In the genomic region with DNA sequence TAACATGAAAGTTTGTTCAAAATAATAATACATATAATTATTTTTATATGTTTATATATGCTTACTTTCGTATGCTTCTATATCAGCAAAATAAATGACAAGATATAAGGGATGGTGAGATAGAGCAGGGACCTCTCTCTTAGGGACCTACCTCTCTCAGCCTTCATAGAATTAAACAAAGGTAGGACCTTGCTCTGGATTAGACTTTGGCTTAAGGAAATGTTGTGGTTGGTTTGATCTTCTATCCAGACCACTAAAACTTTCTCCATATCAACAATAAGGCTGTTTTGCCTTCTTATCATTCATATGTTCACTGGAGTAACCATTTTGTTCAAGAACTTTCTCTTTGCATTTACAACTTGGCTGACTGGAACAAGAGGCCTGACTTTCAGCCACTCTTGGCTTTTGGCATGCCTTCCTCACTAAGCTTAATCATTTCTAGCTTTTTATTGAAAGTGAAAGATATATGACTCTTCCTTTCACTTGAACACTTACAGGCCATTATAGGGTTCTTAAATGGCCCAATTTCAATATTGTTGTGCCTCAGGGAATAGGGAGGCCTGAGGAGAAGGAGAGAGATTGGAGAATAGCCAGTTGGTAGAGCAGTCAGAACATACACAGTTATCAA, we compare ENCODE assay signal across 9 cellular contexts. TPM values are rescaled to one million over a fixed set of nuclear protein-coding genes. Genes with fewer than 3 reads are reported as not detected.
A peak's percentile ranks its signal among the peaks of the same experiment; 100 is the strongest.
DNase-seq lines count a peak whose midpoint lies in the region; ATAC-seq, FAIRE-seq and TF ChIP-seq lines count a peak whose summit lies in the region.
"Had no signal": no experiment of that assay in that cellular context is flagged by ENCODE, and none has a peak within 500 bp of the region (broad histone marks: within the 10 kb centered on the region; RNA-seq: fewer than 3 reads in every experiment).

No MANE protein-coding gene starts in this region.

- no peak for TF ChIP-seq CTCF in activated CD8-positive, alpha-beta T cell treated with anti-CD3 and anti-CD28 coated beads for 36 hours (IDR thresholded peaks at IDR 0.05)
- TF ChIP-seq CTCF in pancreas (IDR thresholded peaks at IDR 0.05) = no peak
- no peak for TF ChIP-seq CTCF in breast epithelium (IDR thresholded peaks at IDR 0.05)
- TF ChIP-seq CTCF in dorsolateral prefrontal cortex (IDR thresholded peaks at IDR 0.05 in 54 of 56, conservative IDR thresholded peaks at IDR 0.05 in 2 of 56; ENCODE audit: low read depth in 1 of 56, partially characterized antibody in 56 of 56) = no peak

- POLR2A ChIA-PET in activated CD8-positive, alpha-beta T cell treated with anti-CD3 and anti-CD28 coated beads for 36 hours (lab: Charles Lee) = interaction anchor here (0.6 to 1.0 kb wide), 2 partner anchors 14 to 999 kb away, joined by 3 read pairs; no protein-coding TSS in a partner anchor
- POLR2A ChIA-PET in activated CD8-positive, alpha-beta T cell treated with anti-CD3 and anti-CD28 coated beads, Interleukin-2, amount 10 ng/mL, durations not matched to agents 7 days and 5 days (lab: Charles Lee) = interaction anchor here (0.6 kb wide), 1 partner anchor 422 kb away, joined by 3 read pairs; no protein-coding TSS in a partner anchor

- 87 to 91% methylated on average over 1 of the region's 1 CpG for WGBS in pancreas, 2 donors

- no peaks in the 10 kb centered on the region for H3K27me3 ChIP-seq in pancreas
- H3K27me3 ChIP-seq in breast epithelium = no peaks in the 10 kb centered on the region
- no peaks in the 10 kb centered on the region for H3K27me3 ChIP-seq in dorsolateral prefrontal cortex

- FAIRE-seq in pancreas (lab: Jason Lieb, UNC) = peak; percentile 32

- H3K4me3 Mint-ChIP-seq in activated CD8-positive, alpha-beta T cell treated with anti-CD3 and anti-CD28 coated beads for 36 hours = no peak overlapping the region
- H3K4me3 Mint-ChIP-seq in activated CD8-positive, alpha-beta T cell treated with anti-CD3 and anti-CD28 coated beads, Interleukin-2, amount 10 ng/mL, durations not matched to agents 7 days and 5 days = no peak overlapping the region

- H3K9me3 ChIP-seq in pancreas (no peaks in the 10 kb centered on the region), breast epithelium (no peaks in the 10 kb centered on the region)

- ATAC-seq in activated CD8-positive, alpha-beta T cell treated with anti-CD3 and anti-CD28 coated beads for 36 hours = peak; percentile 74
- ATAC-seq in activated CD8-positive, alpha-beta T cell treated with anti-CD3 and anti-CD28 coated beads, Interleukin-2, amount 10 ng/mL, durations not matched to agents 7 days and 5 days = no peak
- ATAC-seq in GM21786 (IDR thresholded peaks at IDR 0.05; ENCODE audit: unreplicated experiment) = peak; percentile 59
- ATAC-seq in HG03378 (IDR thresholded peaks at IDR 0.05; ENCODE audit: unreplicated experiment) = peak; percentile 82
- ATAC-seq in pancreas = no peak

- H3K36me3 Mint-ChIP-seq in activated CD8-positive, alpha-beta T cell treated with anti-CD3 and anti-CD28 coated beads for 36 hours (ENCODE audit: low read depth) = peaks cover 3% of the 10 kb centered on the region
- peaks cover 3% of the 10 kb centered on the region for H3K36me3 Mint-ChIP-seq in activated CD8-positive, alpha-beta T cell treated with anti-CD3 and anti-CD28 coated beads, Interleukin-2, amount 10 ng/mL, durations not matched to agents 7 days and 5 days (ENCODE audit: low read depth)

- H3K4me3 ChIP-seq in pancreas = no peak overlapping the region
- H3K4me3 ChIP-seq in breast epithelium = no peak overlapping the region
- no peak overlapping the region for H3K4me3 ChIP-seq in dorsolateral prefrontal cortex

- H3K4me1 ChIP-seq in pancreas (peaks cover 0 to 5% (median 0%) of the 10 kb centered on the region in 3 donors), breast epithelium (no peaks in the 10 kb centered on the region)

- H3K36me3 ChIP-seq in pancreas (no peaks in the 10 kb centered on the region), breast epithelium (no peaks in the 10 kb centered on the region)

- TF ChIP-seq POLR2A in breast epithelium (IDR thresholded peaks at IDR 0.05) = no peak

- H3K27ac ChIP-seq in pancreas = no peak overlapping the region
- no peak overlapping the region for H3K27ac ChIP-seq in breast epithelium
- H3K27ac ChIP-seq in dorsolateral prefrontal cortex = no peak overlapping the region

- no peaks in the 10 kb centered on the region for H3K9me3 Mint-ChIP-seq in activated CD8-positive, alpha-beta T cell treated with anti-CD3 and anti-CD28 coated beads for 36 hours
- H3K9me3 Mint-ChIP-seq in activated CD8-positive, alpha-beta T cell treated with anti-CD3 and anti-CD28 coated beads, Interleukin-2, amount 10 ng/mL, durations not matched to agents 7 days and 5 days (ENCODE audit: insufficient read depth) = no peaks in the 10 kb centered on the region

- H3K27me3 Mint-ChIP-seq in activated CD8-positive, alpha-beta T cell treated with anti-CD3 and anti-CD28 coated beads for 36 hours = no peaks in the 10 kb centered on the region
- H3K27me3 Mint-ChIP-seq in activated CD8-positive, alpha-beta T cell treated with anti-CD3 and anti-CD28 coated beads, Interleukin-2, amount 10 ng/mL, durations not matched to agents 7 days and 5 days (ENCODE audit: low read depth) = no peaks in the 10 kb centered on the region

- CTCF ChIA-PET in activated CD8-positive, alpha-beta T cell treated with anti-CD3 and anti-CD28 coated beads for 36 hours (lab: Charles Lee) = no interaction called here
- CTCF ChIA-PET in activated CD8-positive, alpha-beta T cell treated with anti-CD3 and anti-CD28 coated beads, Interleukin-2, amount 10 ng/mL, durations not matched to agents 7 days and 5 days (lab: Charles Lee) = interaction anchor here (1.3 kb wide), 1 partner anchor 14 kb away, joined by 5 read pairs; the partner anchor contains the start of gene FRRS1

- intact Hi-C loops in activated CD8-positive, alpha-beta T cell treated with anti-CD3 and anti-CD28 coated beads for 36 hours (cut with micrococcal nuclease) = no loop called here
- intact Hi-C loops in pancreas (cut with DNase I) = no loop called here
- intact Hi-C loops in breast epithelium (cut with DNase I; ENCODE audit: low total_unique reads) = no loop called here
- intact Hi-C loops in dorsolateral prefrontal cortex (cut with DNase I) = no loop called here

- peak overlapping the region; percentile 73 for H3K27ac Mint-ChIP-seq in activated CD8-positive, alpha-beta T cell treated with anti-CD3 and anti-CD28 coated beads for 36 hours
- no peak overlapping the region for H3K27ac Mint-ChIP-seq in activated CD8-positive, alpha-beta T cell treated with anti-CD3 and anti-CD28 coated beads, Interleukin-2, amount 10 ng/mL, durations not matched to agents 7 days and 5 days

- H3K4me1 Mint-ChIP-seq in activated CD8-positive, alpha-beta T cell treated with anti-CD3 and anti-CD28 coated beads for 36 hours (ENCODE audit: low read depth) = peaks cover 29% of the 10 kb centered on the region
- H3K4me1 Mint-ChIP-seq in activated CD8-positive, alpha-beta T cell treated with anti-CD3 and anti-CD28 coated beads, Interleukin-2, amount 10 ng/mL, durations not matched to agents 7 days and 5 days (ENCODE audit: low read depth) = peaks cover 26% of the 10 kb centered on the region

- DNase-seq in activated CD8-positive, alpha-beta T cell treated with anti-CD3 and anti-CD28 coated beads for 36 hours = peak; percentile 58
- DNase-seq in activated CD8-positive, alpha-beta T cell treated with anti-CD3 and anti-CD28 coated beads, Interleukin-2, amount 10 ng/mL, durations not matched to agents 7 days and 5 days = no peak
- DNase-seq in pancreas (no peak), breast epithelium (ENCODE audit: low spot score in 2 of 2) (no peak), dorsolateral prefrontal cortex (no peak), NCI-H1048 (lab: John Stamatoyannopoulos, UW) (no peak)
- DNase-seq: Right ventricle myocardium superior had no signal

RNA-seq across cellular contexts. Expression of gene FRRS1, which starts 14.4 kb away (rescaled TPM):
- 1 to 10 TPM; 4.0 to 4.2 TPM for total RNA-seq in activated CD8-positive, alpha-beta T cell treated with anti-CD3 and anti-CD28 coated beads for 36 hours
- 1 to 10 TPM; 4.7 to 5.0 TPM for total RNA-seq in activated CD8-positive, alpha-beta T cell treated with anti-CD3 and anti-CD28 coated beads, Interleukin-2, amount 10 ng/mL, durations not matched to agents 7 days and 5 days
- total RNA-seq in pancreas (1 to 10 TPM in 5 of 6 donors, under 1 TPM in 1; 0.79 to 7.3 (median 2.4) TPM), breast epithelium (10 to 100 TPM; 12.1 to 21.1 (median 12.5) TPM), dorsolateral prefrontal cortex (1 to 10 TPM in 32 of 120 experiments, under 1 TPM in 71, not detected in 17; 0.16 to 4.9 (median 0.66) TPM)
- under 1 TPM; 0.34 to 0.38 TPM for polyA plus RNA-seq in pancreas

Comparison
In these comparisons a context has a peak if more than half of its experiments do, and no peak if none do; other contexts are left out.
1. ATAC-seq: peak in activated CD8-positive, alpha-beta T cell treated with anti-CD3 and anti-CD28 coated beads for 36 hours (single experiment), GM21786 (single experiment) and HG03378 (single experiment); none in activated CD8-positive, alpha-beta T cell treated with anti-CD3 and anti-CD28 coated beads, Interleukin-2, amount 10 ng/mL, durations not matched to agents 7 days and 5 days (single experiment) and pancreas (0 of 4).